Comparison of ENCODE assay signal across 7 cellular contexts in genomic region chr17:2749784-2750181, GRCh38. TPM values are rescaled to one million over a fixed set of nuclear protein-coding genes. Genes with fewer than 3 reads are reported as not detected.
A peak's percentile ranks its signal among the peaks of the same experiment; 100 is the strongest.
DNase-seq lines count a peak whose midpoint lies in the region; ATAC-seq and TF ChIP-seq lines count a peak whose summit lies in the region.

No MANE protein-coding gene starts in this region.

- peak; percentile 46 for ATAC-seq in GM18909 (IDR thresholded peaks at IDR 0.05; ENCODE audit: poor library complexity, unreplicated experiment)
- ATAC-seq in left lobe of liver, result peak; percentile 99

- DNase-seq in NCI-H2196 treated with DMSO at 0.1 percent for 48 hours (lab: John Stamatoyannopoulos, UW; ENCODE audit: unreplicated experiment) (peak; percentile 11), coronary artery (ENCODE audit: low spot score) (no peak), left lobe of liver (ENCODE audit: low spot score) (peak; percentile 68), NCI-H2107 treated with DMSO at 0.1 percent for 48 hours (lab: John Stamatoyannopoulos, UW; ENCODE audit: unreplicated experiment) (no peak)
- peak; percentile 67 for DNase-seq in activated CD4-positive, alpha-beta T cell treated with anti-CD3 and anti-CD28 coated beads, Interleukin-2, amount 50 U/mL, for 1 hour
- peak; percentile 67 for DNase-seq in stimulated activated CD4-positive, alpha-beta T cell treated with anti-CD3 and anti-CD28 coated beads, Interleukin-4, amount 100 ng/mL, for 24 hours

- no peak for TF ChIP-seq CTCF in coronary artery (IDR thresholded peaks at IDR 0.05)

- peak overlapping the region; percentile 40 for H3K4me3 ChIP-seq in coronary artery

- H3K27ac ChIP-seq in coronary artery, result no peak overlapping the region

RNA-seq across cellular contexts. Expression of gene CCDC92B, which starts 0.3 kb away (rescaled TPM):
- not detected for total RNA-seq in left lobe of liver

RNA-seq across cellular contexts. Expression of gene CLUH, which starts 38.2 kb away (rescaled TPM):
- total RNA-seq in left lobe of liver, result 194 TPM

RNA-seq across cellular contexts. Expression of gene RAP1GAP2, which starts 46.5 kb away (rescaled TPM):
- 1.9 TPM for total RNA-seq in left lobe of liver

Comparison
In these comparisons a context has a peak if more than half of its experiments do, and no peak if none do; other contexts are left out.
1. DNase-seq: peak in NCI-H2196 treated with DMSO at 0.1 percent for 48 hours (single experiment), activated CD4-positive, alpha-beta T cell treated with anti-CD3 and anti-CD28 coated beads, Interleukin-2, amount 50 U/mL, for 1 hour (single experiment), left lobe of liver (single experiment) and stimulated activated CD4-positive, alpha-beta T cell treated with anti-CD3 and anti-CD28 coated beads, Interleukin-4, amount 100 ng/mL, for 24 hours (single experiment); none in coronary artery (single experiment) and NCI-H2107 treated with DMSO at 0.1 percent for 48 hours (single experiment).